In genomic region chr14:31457665-31458659, GRCh38 we compare ENCODE assay signal across 9 cellular contexts. TPM values are rescaled to one million over a fixed set of nuclear protein-coding genes. Genes with fewer than 3 reads are reported as not detected.
DNase-seq lines count a peak whose midpoint lies in the region; ATAC-seq lines count a peak whose summit lies in the region.
"Had no signal": no experiment of that assay in that cellular context is flagged by ENCODE, and none has a peak within 500 bp of the region (broad histone marks: within the 10 kb centered on the region; RNA-seq: fewer than 3 reads in every experiment).

No MANE protein-coding gene starts in this region.

- H3K9me3 ChIP-seq in right cardiac atrium (ENCODE audit: control insufficient read depth, low read length), result no peaks in the 10 kb centered on the region

- intact Hi-C loops in activated naive CD4-positive, alpha-beta T cell treated with anti-CD3 and anti-CD28 coated beads for 36 hours (cut with micrococcal nuclease), result loop anchor here (1.0 to 5.0 kb wide), 11 partner anchors 38 to 836 kb away; partner anchors contain the start of genes HEATR5A, NUBPL, RNU6-8 and SCFD1
- intact Hi-C loops in right cardiac atrium (cut with DNase I), result no loop called here

- no peak overlapping the region for H3K27ac ChIP-seq in right cardiac atrium (ENCODE audit: low read length)

- no peaks in the 10 kb centered on the region for H3K27me3 ChIP-seq in right cardiac atrium (ENCODE audit: control insufficient read depth, insufficient read depth)

- peak overlapping the region; percentile 88 for H3K27ac Mint-ChIP-seq in activated naive CD4-positive, alpha-beta T cell treated with anti-CD3 and anti-CD28 coated beads for 36 hours
- H3K27ac Mint-ChIP-seq in T-helper 2 cell treated with Interferon-gamma antibody and Interleukin-4, amounts not matched to agents 5 μg/mL and 100 μg/mL, for 36 hours, result peak overlapping the region; percentile 97
- H3K27ac Mint-ChIP-seq in stimulated activated effector memory CD8-positive, alpha-beta T cell treated with anti-CD3 and anti-CD28 coated beads, Interleukin-12 subunit alpha, Interleukin-12 subunit beta, amount 100 ng/mL, for 72 hours, result peak overlapping the region; percentile 93

- H3K9me3 Mint-ChIP-seq in activated naive CD4-positive, alpha-beta T cell treated with anti-CD3 and anti-CD28 coated beads for 36 hours, result no peaks in the 10 kb centered on the region
- no peaks in the 10 kb centered on the region for H3K9me3 Mint-ChIP-seq in T-helper 2 cell treated with Interferon-gamma antibody and Interleukin-4, amounts not matched to agents 5 μg/mL and 100 μg/mL, for 36 hours
- H3K9me3 Mint-ChIP-seq in stimulated activated effector memory CD8-positive, alpha-beta T cell treated with anti-CD3 and anti-CD28 coated beads, Interleukin-12 subunit alpha, Interleukin-12 subunit beta, amount 100 ng/mL, for 72 hours, result no peaks in the 10 kb centered on the region

- 54% methylated on average over 11 of the region's 11 CpGs for WGBS in right cardiac atrium

- H3K27me3 Mint-ChIP-seq in activated naive CD4-positive, alpha-beta T cell treated with anti-CD3 and anti-CD28 coated beads for 36 hours (ENCODE audit: low read depth), result no peaks in the 10 kb centered on the region
- H3K27me3 Mint-ChIP-seq in T-helper 2 cell treated with Interferon-gamma antibody and Interleukin-4, amounts not matched to agents 5 μg/mL and 100 μg/mL, for 36 hours (ENCODE audit: low read depth), result peaks cover 7% of the 10 kb centered on the region

- peak overlapping the region; percentile 30 for H3K4me3 ChIP-seq in right cardiac atrium (ENCODE audit: low read length)

- DNase-seq in activated naive CD4-positive, alpha-beta T cell treated with anti-CD3 and anti-CD28 coated beads for 36 hours, result no peak
- DNase-seq in activated naive CD4-positive, alpha-beta T cell (lab: John Stamatoyannopoulos, UW), result no peak
- no peak for DNase-seq in T-helper 2 cell treated with Interferon-gamma antibody and Interleukin-4, amounts not matched to agents 5 μg/mL and 100 μg/mL, for 36 hours (ENCODE audit: low spot score)
- DNase-seq in right cardiac atrium (no peak), RPMI8226 (no peak), middle frontal gyrus (ENCODE audit: extremely low spot score, low spot score) (no peak)
- DNase-seq in stimulated activated effector memory CD8-positive, alpha-beta T cell treated with anti-CD3 and anti-CD28 coated beads, Interleukin-12 subunit alpha, Interleukin-12 subunit beta, amount 100 ng/mL, for 72 hours (ENCODE audit: low spot score in 2 of 2), result no peak

- H3K4me1 ChIP-seq in right cardiac atrium (ENCODE audit: control insufficient read depth, insufficient read depth, low read length), result no peaks in the 10 kb centered on the region

- no peaks in the 10 kb centered on the region for H3K36me3 Mint-ChIP-seq in activated naive CD4-positive, alpha-beta T cell treated with anti-CD3 and anti-CD28 coated beads for 36 hours (ENCODE audit: low read depth)
- no peaks in the 10 kb centered on the region for H3K36me3 Mint-ChIP-seq in T-helper 2 cell treated with Interferon-gamma antibody and Interleukin-4, amounts not matched to agents 5 μg/mL and 100 μg/mL, for 36 hours (ENCODE audit: low read depth)
- H3K36me3 Mint-ChIP-seq in stimulated activated effector memory CD8-positive, alpha-beta T cell treated with anti-CD3 and anti-CD28 coated beads, Interleukin-12 subunit alpha, Interleukin-12 subunit beta, amount 100 ng/mL, for 72 hours, result peaks cover 9% of the 10 kb centered on the region

- H3K4me3 Mint-ChIP-seq in activated naive CD4-positive, alpha-beta T cell treated with anti-CD3 and anti-CD28 coated beads for 36 hours, result peak overlapping the region; percentile 94
- peak overlapping the region; percentile 97 for H3K4me3 Mint-ChIP-seq in T-helper 2 cell treated with Interferon-gamma antibody and Interleukin-4, amounts not matched to agents 5 μg/mL and 100 μg/mL, for 36 hours
- H3K4me3 Mint-ChIP-seq in stimulated activated effector memory CD8-positive, alpha-beta T cell treated with anti-CD3 and anti-CD28 coated beads, Interleukin-12 subunit alpha, Interleukin-12 subunit beta, amount 100 ng/mL, for 72 hours, result peak overlapping the region; percentile 91

- H3K4me1 Mint-ChIP-seq in activated naive CD4-positive, alpha-beta T cell treated with anti-CD3 and anti-CD28 coated beads for 36 hours (ENCODE audit: low read depth), result peaks cover 29% of the 10 kb centered on the region
- H3K4me1 Mint-ChIP-seq in T-helper 2 cell treated with Interferon-gamma antibody and Interleukin-4, amounts not matched to agents 5 μg/mL and 100 μg/mL, for 36 hours (ENCODE audit: low read depth), result peaks cover 32% of the 10 kb centered on the region
- H3K4me1 Mint-ChIP-seq in stimulated activated effector memory CD8-positive, alpha-beta T cell treated with anti-CD3 and anti-CD28 coated beads, Interleukin-12 subunit alpha, Interleukin-12 subunit beta, amount 100 ng/mL, for 72 hours, result peaks cover 30% of the 10 kb centered on the region

- CTCF ChIA-PET in activated naive CD4-positive, alpha-beta T cell treated with anti-CD3 and anti-CD28 coated beads for 36 hours (lab: Charles Lee), result interaction anchor here (0.6 to 2.3 kb wide), 8 partner anchors 9 to 752 kb away, joined by 3 to 9 read pairs (median 3); partner anchors contain the start of gene HEATR5A

- no peak for ATAC-seq in right cardiac atrium
- ATAC-seq in stimulated activated effector memory CD8-positive, alpha-beta T cell treated with anti-CD3 and anti-CD28 coated beads, Interleukin-12 subunit alpha, Interleukin-12 subunit beta, amount 100 ng/mL, for 72 hours, result no peak
- no peak for ATAC-seq in HG03565 (IDR thresholded peaks at IDR 0.05; ENCODE audit: unreplicated experiment)

RNA-seq across cellular contexts. Expression of gene DTD2, which starts 0.7 kb away (rescaled TPM):
- 10 to 100 TPM; 12.9 to 13.3 TPM for total RNA-seq in activated naive CD4-positive, alpha-beta T cell treated with anti-CD3 and anti-CD28 coated beads for 36 hours
- total RNA-seq in right cardiac atrium, result 10 to 100 TPM in 1 of 4 donors, 1 to 10 TPM in 3; 7.9 to 10.7 (median 9.3) TPM
- 7.0 TPM for polyA plus RNA-seq in right cardiac atrium

RNA-seq across cellular contexts. Expression of gene GPR33, which starts 29.9 kb away (rescaled TPM):
- not detected for total RNA-seq in activated naive CD4-positive, alpha-beta T cell treated with anti-CD3 and anti-CD28 coated beads for 36 hours
- total RNA-seq in right cardiac atrium, result not detected
- polyA plus RNA-seq in right cardiac atrium, result not detected
- total RNA-seq: dermis microvascular lymphatic vessel endothelial cell had no signal

RNA-seq across cellular contexts. Expression of gene HEATR5A, which starts 37.6 kb away (rescaled TPM):
- total RNA-seq in activated naive CD4-positive, alpha-beta T cell treated with anti-CD3 and anti-CD28 coated beads for 36 hours, result 1 to 10 TPM; 3.5 to 6.0 TPM
- 10 to 100 TPM; 34.0 to 54.1 (median 41.3) TPM for total RNA-seq in right cardiac atrium
- polyA plus RNA-seq in right cardiac atrium, result 15.0 TPM

Comparison
In these comparisons a context has a peak if more than half of its experiments do, and no peak if none do; other contexts are left out.
1. RNA of gene HEATR5A, which starts 37.6 kb away (total RNA-seq): 34.0 to 54.1 TPM in right cardiac atrium; 3.5 to 6.0 TPM in activated naive CD4-positive, alpha-beta T cell treated with anti-CD3 and anti-CD28 coated beads for 36 hours; every median in the first group is over 4 times any median in the second.
2. Peak in every context shown above with its lines, with median percentiles within 50 percentile points of each other: H3K27ac Mint-ChIP-seq and H3K4me3 Mint-ChIP-seq.